8 cellular contexts compared by ENCODE assay signal in genomic region chr1:10232213-10232612, GRCh38.
"Had no signal": no experiment of that assay in that cellular context is flagged by ENCODE, and none has a peak within 500 bp of the region (broad histone marks: within the 10 kb centered on the region; RNA-seq: fewer than 3 reads in every experiment).

No MANE protein-coding gene starts in this region.

- H3K4me2 ChIP-seq: neural progenitor cell had no signal

- H3K36me3 ChIP-seq: neural progenitor cell had no signal

- H3K4me3 ChIP-seq: neural progenitor cell, transverse colon had no signal

- DNase-seq: activated B cell treated with CpG ODN at 0.5 μM for 24 hours; activated CD4-positive, alpha-beta T cell treated with anti-CD3 and anti-CD28 coated beads, Interleukin-2, amount 50 U/mL, for 1 hour; activated T-cell treated with anti-CD3 and anti-CD28 coated beads for 4 hours; glutamatergic neuron; retina; transverse colon had no signal

- H3K9ac ChIP-seq: neural progenitor cell, parathyroid adenoma had no signal

- H3K27me3 ChIP-seq: neural progenitor cell, transverse colon had no signal

- H3K4me1 ChIP-seq: neural progenitor cell, parathyroid adenoma had no signal

- H3K9me3 ChIP-seq: transverse colon had no signal

- H2AFZ ChIP-seq: neural progenitor cell, parathyroid adenoma had no signal

- H3K27ac ChIP-seq: neural progenitor cell, parathyroid adenoma had no signal
